9 cellular contexts compared by ENCODE assay signal in genomic region chr21:34670962-34671348, GRCh38. TPM values are rescaled to one million over a fixed set of nuclear protein-coding genes. Genes with fewer than 3 reads are reported as not detected.
DNase-seq lines count a peak whose midpoint lies in the region; ATAC-seq and TF ChIP-seq lines count a peak whose summit lies in the region.
"Had no signal": no experiment of that assay in that cellular context is flagged by ENCODE, and none has a peak within 500 bp of the region (broad histone marks: within the 10 kb centered on the region; RNA-seq: fewer than 3 reads in every experiment).

No MANE protein-coding gene starts in this region.

- H3K4me2 ChIP-seq in GM23248 (ENCODE audit: unreplicated experiment) (peak overlapping the region; percentile 59), neuronal stem cell (ENCODE audit: insufficient read depth, low read length, poor library complexity, severe bottlenecking) (peak overlapping the region; percentile 90)

- H3K27ac Mint-ChIP-seq in Caco-2 (ENCODE audit: unreplicated experiment), result peak overlapping the region; percentile 77

- H3K4me1 Mint-ChIP-seq in Caco-2 (ENCODE audit: low read depth, unreplicated experiment), result peaks cover 27% of the 10 kb centered on the region

- no peak overlapping the region for H3K27ac ChIP-seq in GM23248
- H3K27ac ChIP-seq in ectodermal cell (ENCODE audit: insufficient read depth, low read depth, low read length, poor library complexity, severe bottlenecking), result no peak overlapping the region
- H3K27ac ChIP-seq in neuronal stem cell (replicated peaks; ENCODE audit: low read length), result no peak overlapping the region
- no peak overlapping the region for H3K27ac ChIP-seq in aorta (ENCODE audit: low read depth in 1 of 2, low read length in 2 of 2)

- WGBS in GM23248 (ENCODE audit: low coverage in 1 of 2, low lambda C conversion rate in 2 of 2, missing lambda C conversion rate in 2 of 2), 2 experiments, result 3 to 5% methylated on average over 8 of the region's 8 CpGs
- WGBS in ectodermal cell, 2 experiments, result 13 to 16% methylated on average over 7 to 8 of the region's 8 CpGs
- no CpG with 5 or more reads among the region's 8 CpGs for WGBS in neuronal stem cell (ENCODE audit: extremely low coverage in 2 of 2, insufficient read length in 2 of 2, insufficient replicate concordance in 1 of 2), 2 donors
- WGBS in aorta, 2 donors, result 14% methylated on average over 8 of the region's 8 CpGs

- no peaks in the 10 kb centered on the region for H3K79me2 ChIP-seq in GM23248 (ENCODE audit: insufficient read depth)

- intact Hi-C loops in Caco-2 (cut with micrococcal nuclease; ENCODE audit: unreplicated experiment) (no loop called here), aorta (cut with DNase I) (no loop called here)

- no peaks in the 10 kb centered on the region for H3K79me1 ChIP-seq in neuronal stem cell (ENCODE audit: low read depth, low read length)

- POLR2A ChIA-PET in Caco-2 (lab: Charles Lee), result interaction anchor here (0.9 kb wide), 1 partner anchor 20 kb away, joined by 3 read pairs; no protein-coding TSS in a partner anchor

- H2AFZ ChIP-seq in GM23248 (no peak overlapping the region; the same call in 1 of the 2 replicates), neuronal stem cell (ENCODE audit: low read length) (no peak overlapping the region)

- CTCF ChIA-PET in Caco-2 (lab: Charles Lee), result interaction anchor here (0.6 to 0.7 kb wide), 3 partner anchors 735 to 817 kb away, joined by 3 read pairs; no protein-coding TSS in a partner anchor

- ATAC-seq in aorta (ENCODE audit: low FRiP score) (no peak), HG03139 (IDR thresholded peaks at IDR 0.05; ENCODE audit: unreplicated experiment) (no peak), GM21515 (IDR thresholded peaks at IDR 0.05; ENCODE audit: unreplicated experiment) (no peak)

- H3K18ac ChIP-seq in neuronal stem cell (ENCODE audit: low read length), result no peak overlapping the region

- no peak overlapping the region for H2BK5ac ChIP-seq in neuronal stem cell (ENCODE audit: low read length)

- H3K36me3 ChIP-seq in Caco-2 (ENCODE audit: control insufficient read depth, insufficient read depth, low read length) (no peaks in the 10 kb centered on the region), GM23248 (ENCODE audit: low read depth) (no peaks in the 10 kb centered on the region), ectodermal cell (ENCODE audit: control insufficient read depth, insufficient read depth, low read length) (no peaks in the 10 kb centered on the region), neuronal stem cell (replicated peaks in 1 of 2; ENCODE audit: control insufficient read depth in 2 of 2, insufficient read depth in 2 of 2, low read length in 2 of 2) (no peaks in the 10 kb centered on the region), aorta (ENCODE audit: control insufficient read depth in 1 of 2, insufficient read depth in 2 of 2, low read length in 1 of 2) (no peaks in the 10 kb centered on the region)

- in situ Hi-C loops in GM23248 (cut with MboI), result no loop called here

- no peak overlapping the region for H4K8ac ChIP-seq in neuronal stem cell (ENCODE audit: low read depth, low read length)

- no peaks in the 10 kb centered on the region for H3K27me3 Mint-ChIP-seq in Caco-2 (ENCODE audit: insufficient read depth, unreplicated experiment)

- H4K91ac ChIP-seq in neuronal stem cell (ENCODE audit: low read depth, low read length, poor library complexity), result no peak overlapping the region

- H3K9ac ChIP-seq in GM23248 (no peak overlapping the region), neuronal stem cell (ENCODE audit: low read depth, low read length, poor library complexity) (no peak overlapping the region)

- H3K4me1 ChIP-seq in Caco-2, result peaks cover 44% of the 10 kb centered on the region
- H3K4me1 ChIP-seq in GM23248 (ENCODE audit: insufficient read depth), result no peaks in the 10 kb centered on the region
- H3K4me1 ChIP-seq in ectodermal cell (ENCODE audit: control insufficient read depth, insufficient read depth, low read length), result peaks cover 3% of the 10 kb centered on the region
- peaks cover 0 to 7% of the 10 kb centered on the region in 2 donors for H3K4me1 ChIP-seq in neuronal stem cell (ENCODE audit: control insufficient read depth in 2 of 2, insufficient read depth in 1 of 2, low read depth in 1 of 2, low read length in 2 of 2)
- no peaks in the 10 kb centered on the region for H3K4me1 ChIP-seq in aorta (ENCODE audit: control insufficient read depth in 1 of 2, insufficient read depth in 2 of 2, low read length in 2 of 2)

- no peak overlapping the region for H2BK120ac ChIP-seq in neuronal stem cell (ENCODE audit: low read depth, low read length)

- H4K20me1 ChIP-seq in GM23248 (ENCODE audit: insufficient read depth), result no peaks in the 10 kb centered on the region

- peak in 1 of 2 experiments; percentile 8 for TF ChIP-seq CTCF in Caco-2 (IDR thresholded peaks at IDR 0.05; ENCODE audit: insufficient read depth in 1 of 2, low read depth in 1 of 2, low read length in 1 of 2, severe bottlenecking in 1 of 2, unreplicated experiment in 1 of 2)

- H2BK15ac ChIP-seq in neuronal stem cell (ENCODE audit: low read length), result no peak overlapping the region

- no peak overlapping the region for H2AK5ac ChIP-seq in neuronal stem cell (ENCODE audit: low read depth, low read length)

- no peak overlapping the region for H3K14ac ChIP-seq in neuronal stem cell (ENCODE audit: low read length)

- H3K4me3 Mint-ChIP-seq in Caco-2 (ENCODE audit: unreplicated experiment), result peak overlapping the region; percentile 50

- no peak overlapping the region for H3K4ac ChIP-seq in neuronal stem cell (ENCODE audit: low read length)

- no peaks in the 10 kb centered on the region for H3K9me3 Mint-ChIP-seq in Caco-2 (ENCODE audit: unreplicated experiment)

- H2BK12ac ChIP-seq in neuronal stem cell (ENCODE audit: low read length), result no peak overlapping the region

- DNase-seq in Caco-2 (peak in 1 of 2 experiments; percentile 5), GM23248 (peak; percentile 44), neuronal stem cell (ENCODE audit: low spot score) (no peak), aorta (no peak), SK-N-DZ (ENCODE audit: low spot score) (no peak)

- no peak overlapping the region for H3K23ac ChIP-seq in neuronal stem cell (ENCODE audit: low read depth, low read length, poor library complexity)

- H3K9me3 ChIP-seq in Caco-2 (peaks cover 7% of the 10 kb centered on the region; the same call in 1 of the 2 replicates), GM23248 (ENCODE audit: low read depth) (no peaks in the 10 kb centered on the region), ectodermal cell (ENCODE audit: control insufficient read depth, low read length) (no peaks in the 10 kb centered on the region), neuronal stem cell (replicated peaks in 1 of 2; ENCODE audit: control insufficient read depth in 2 of 2, insufficient read depth in 1 of 2, low read depth in 1 of 2, low read length in 2 of 2) (peaks cover 0 to 3% of the 10 kb centered on the region in 2 donors), aorta (ENCODE audit: control insufficient read depth, low read length) (no peaks in the 10 kb centered on the region)

- H3K4me3 ChIP-seq in Caco-2 (ENCODE audit: low read depth, low read length), result no peak overlapping the region
- H3K4me3 ChIP-seq in GM23248, result peak overlapping the region; percentile 50
- peak overlapping the region; percentile 44 for H3K4me3 ChIP-seq in ectodermal cell (ENCODE audit: insufficient read depth, low read depth, low read length)
- no peak overlapping the region for H3K4me3 ChIP-seq in neuronal stem cell (ENCODE audit: low read length in 2 of 2)
- no peak overlapping the region for H3K4me3 ChIP-seq in aorta (ENCODE audit: low read length in 2 of 2)

- H3K9me2 ChIP-seq in GM23248 (ENCODE audit: insufficient read depth), result no peaks in the 10 kb centered on the region

- no peaks in the 10 kb centered on the region; the same call in 1 of the 2 replicates for H3F3A ChIP-seq in GM23248 (ENCODE audit: insufficient read depth)

- BruUV-seq in Caco-2 (replicated peaks; lab: Mats Ljungman, UMichigan), result no TSS peak

- H3K36me3 Mint-ChIP-seq in Caco-2 (ENCODE audit: insufficient read depth, unreplicated experiment), result peaks cover 19% of the 10 kb centered on the region

- no peaks in the 10 kb centered on the region for H3K27me3 ChIP-seq in Caco-2 (replicated peaks; ENCODE audit: control insufficient read depth, insufficient read depth, low read length)
- H3K27me3 ChIP-seq in GM23248 (replicated peaks; ENCODE audit: insufficient read depth), result peaks cover 74% of the 10 kb centered on the region
- peaks cover 65% of the 10 kb centered on the region for H3K27me3 ChIP-seq in ectodermal cell (ENCODE audit: control insufficient read depth, insufficient read depth, low read length, poor library complexity, severe bottlenecking)
- peaks cover 19 to 81% (median 47%) of the 10 kb centered on the region in 3 experiments for H3K27me3 ChIP-seq in neuronal stem cell (ENCODE audit: control insufficient read depth in 3 of 3, insufficient read depth in 3 of 3, low read depth in 1 of 3, low read length in 3 of 3)
- H3K27me3 ChIP-seq in aorta (ENCODE audit: control insufficient read depth in 1 of 2, insufficient read depth in 2 of 2, low read length in 1 of 2), result peaks cover 0 to 4% of the 10 kb centered on the region in 2 donors

RNA-seq across cellular contexts. Expression of gene CLIC6, which starts 2.2 kb away (rescaled TPM):
- total RNA-seq in Caco-2 (2022) (not detected in 2 replicates), aorta (1 to 10 TPM; 3.0 to 7.7 TPM)
- not detected in 2 replicates for total RNA-seq in GM23248 (2014; rRNA removed; shearing (Covaris generic))
- polyA plus RNA-seq in GM23248 (2016; fragmentation: Nextera tagmentation; extraction: Ambion mirVana) (0.08 TPM in 1 of 2 replicates, not detected in the other), aorta (1 to 10 TPM; 1.4 to 2.3 TPM)
- 0.54 TPM for polyA plus RNA-seq in ectodermal cell (2013, experiment 1 of 4)
- polyA plus RNA-seq in ectodermal cell (2013, experiment 2 of 4), result 0.82 TPM
- polyA plus RNA-seq in ectodermal cell (2013, experiment 3 of 4), result 0.69 TPM
- polyA plus RNA-seq in ectodermal cell (2013, experiment 4 of 4), result 0.53 TPM
- polyA plus RNA-seq in neuronal stem cell (2013, experiment 1 of 2), result 2.9 TPM
- 2.9 TPM for polyA plus RNA-seq in neuronal stem cell (2013, experiment 2 of 2)
- not detected in 2 replicates for polyA plus RNA-seq in SK-N-DZ (2014; cell fraction: cytosol; rRNA removed)
- not detected in 2 replicates for polyA plus RNA-seq in SK-N-DZ (2014; cell fraction: nucleus; rRNA removed)
- total RNA-seq: HT-29 had no signal

RNA-seq across cellular contexts. Expression of gene RCAN1, which starts 56.0 kb away (rescaled TPM):
- 27.0 and 29.4 TPM in 2 replicates for total RNA-seq in Caco-2 (2022)
- total RNA-seq in GM23248 (2014; rRNA removed; shearing (Covaris generic)), result 65.9 and 74.1 TPM in 2 replicates
- polyA plus RNA-seq in GM23248 (2016; fragmentation: Nextera tagmentation; extraction: Ambion mirVana), result 76.3 and 77.3 TPM in 2 replicates
- polyA plus RNA-seq in ectodermal cell (2013, experiment 1 of 4), result 13.6 TPM
- 11.6 TPM for polyA plus RNA-seq in ectodermal cell (2013, experiment 2 of 4)
- 9.6 TPM for polyA plus RNA-seq in ectodermal cell (2013, experiment 3 of 4)
- 9.7 TPM for polyA plus RNA-seq in ectodermal cell (2013, experiment 4 of 4)
- 5.4 TPM for polyA plus RNA-seq in neuronal stem cell (2013, experiment 1 of 2)
- 5.4 TPM for polyA plus RNA-seq in neuronal stem cell (2013, experiment 2 of 2)
- total RNA-seq in aorta, result 10 to 100 TPM; 52.3 to 99.9 TPM
- polyA plus RNA-seq in aorta, result 10 to 100 TPM; 24.4 to 28.7 TPM
- polyA plus RNA-seq in SK-N-DZ (2014; cell fraction: cytosol; rRNA removed), result 10.9 and 14.7 TPM in 2 replicates
- polyA plus RNA-seq in SK-N-DZ (2014; cell fraction: nucleus; rRNA removed), result 4.6 and 5.6 TPM in 2 replicates

Comparison
In these comparisons a context has a peak if more than half of its experiments do, and no peak if none do; other contexts are left out.
1. H3K4me3 ChIP-seq: peak in GM23248 (single experiment) and ectodermal cell (single experiment); none in Caco-2 (single experiment), neuronal stem cell (0 of 2) and aorta (0 of 2).